In the genomic region with DNA sequence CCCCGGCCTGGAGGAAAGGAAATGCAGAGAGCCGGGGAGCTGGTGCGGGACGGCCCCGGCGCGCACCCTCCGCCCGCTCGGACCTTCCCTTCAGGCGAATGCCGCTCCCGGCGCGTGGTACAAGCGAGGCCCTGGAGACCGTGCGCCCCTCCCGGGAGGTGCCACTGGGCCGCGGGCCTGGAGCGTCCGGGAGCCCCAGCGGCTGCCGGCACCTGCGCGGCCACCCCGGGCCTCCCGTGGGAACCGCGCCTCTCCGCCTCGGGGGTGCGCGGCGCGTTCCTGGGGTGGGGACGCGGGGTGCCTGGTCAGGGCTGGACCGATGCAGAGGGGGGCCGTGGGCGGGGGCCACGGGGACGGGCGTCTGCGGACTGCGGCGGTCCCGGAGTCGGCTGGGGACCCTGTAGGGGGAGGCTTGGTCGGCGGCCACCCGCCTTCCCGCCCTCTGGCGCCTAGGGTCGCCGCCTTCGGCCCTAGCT, we compare ENCODE assay signal across 8 cellular contexts. TPM values are rescaled to one million over a fixed set of nuclear protein-coding genes. Genes with fewer than 3 reads are reported as not detected.
DNase-seq lines count a peak whose midpoint lies in the region; ATAC-seq, FAIRE-seq and TF ChIP-seq lines count a peak whose summit lies in the region.

No MANE protein-coding gene starts in this region.

- H3K27ac Mint-ChIP-seq in activated naive CD4-positive, alpha-beta T cell treated with anti-CD3 and anti-CD28 coated beads, Interleukin-2, amount 10 ng/mL, durations not matched to agents 7 days and 5 days: no peak overlapping the region

- peaks cover 98% of the 10 kb centered on the region for H3K27me3 Mint-ChIP-seq in activated naive CD4-positive, alpha-beta T cell treated with anti-CD3 and anti-CD28 coated beads, Interleukin-2, amount 10 ng/mL, durations not matched to agents 7 days and 5 days

- H3K36me3 Mint-ChIP-seq in activated naive CD4-positive, alpha-beta T cell treated with anti-CD3 and anti-CD28 coated beads, Interleukin-2, amount 10 ng/mL, durations not matched to agents 7 days and 5 days: no peaks in the 10 kb centered on the region

- H3K4me3 Mint-ChIP-seq in activated naive CD4-positive, alpha-beta T cell treated with anti-CD3 and anti-CD28 coated beads, Interleukin-2, amount 10 ng/mL, durations not matched to agents 7 days and 5 days: no peak overlapping the region

- intact Hi-C loops in lower leg skin (cut with DNase I; ENCODE audit: low total_unique reads): no loop called here

- 0 to 2% methylated on average over 3 to 8 of the region's 58 CpGs for WGBS in lower leg skin, 2 donors

- CTCF ChIA-PET in activated naive CD4-positive, alpha-beta T cell treated with anti-CD3 and anti-CD28 coated beads, Interleukin-2, amount 10 ng/mL, durations not matched to agents 7 days and 5 days (lab: Charles Lee): no interaction called here

- H3K9me3 Mint-ChIP-seq in activated naive CD4-positive, alpha-beta T cell treated with anti-CD3 and anti-CD28 coated beads, Interleukin-2, amount 10 ng/mL, durations not matched to agents 7 days and 5 days: no peaks in the 10 kb centered on the region

- no peak for TF ChIP-seq POLR2A in lower leg skin (IDR thresholded peaks at IDR 0.05)

- FAIRE-seq in urothelium cell line (lab: Jason Lieb, UNC): peak; percentile 40

- no peak for ATAC-seq in GM19351 (IDR thresholded peaks at IDR 0.05; ENCODE audit: unreplicated experiment)

- TF ChIP-seq CTCF in cardiac fibroblast (IDR thresholded peaks at IDR 0.05; ENCODE audit: low read depth, low read length) (no peak), lower leg skin (IDR thresholded peaks at IDR 0.05) (no peak)

- H3K4me3 ChIP-seq in cardiac fibroblast (replicated peaks in 1 of 2; ENCODE audit: low read depth in 2 of 2, low read length in 2 of 2) (peak overlapping the region; percentile 40 to 56), lower leg skin (ENCODE audit: low read depth, poor library complexity, severe bottlenecking) (peak overlapping the region; percentile 12)

- peak; percentile 20 for DNase-seq in activated naive CD4-positive, alpha-beta T cell treated with anti-CD3 and anti-CD28 coated beads, Interleukin-2, amount 10 ng/mL, durations not matched to agents 7 days and 5 days
- no peak for DNase-seq in activated naive CD4-positive, alpha-beta T cell (lab: John Stamatoyannopoulos, UW)
- DNase-seq in cardiac fibroblast (ENCODE audit: low read depth in 2 of 2) (no peak), lower leg skin (ENCODE audit: low spot score in 2 of 2) (peak in 1 of 2 donors; percentile 84), urothelium cell line (ENCODE audit: low spot score) (peak; percentile 32), NCI-H2107 treated with DMSO at 0.1 percent for 48 hours (lab: John Stamatoyannopoulos, UW; ENCODE audit: unreplicated experiment) (no peak), NOMO-1 treated with dmso at 0.1 percent for 144 hours (lab: John Stamatoyannopoulos, UW; ENCODE audit: unreplicated experiment) (no peak)

- H3K4me1 Mint-ChIP-seq in activated naive CD4-positive, alpha-beta T cell treated with anti-CD3 and anti-CD28 coated beads, Interleukin-2, amount 10 ng/mL, durations not matched to agents 7 days and 5 days: peaks cover 26% of the 10 kb centered on the region

RNA-seq across cellular contexts. Expression of a gene that starts 0.5 kb away (rescaled TPM):
- total RNA-seq in lower leg skin: 10 to 100 TPM; 11.2 to 36.4 (median 22.6) TPM

Comparison
In these comparisons a context has a peak if more than half of its experiments do, and no peak if none do; other contexts are left out.
1. DNase-seq: peak in activated naive CD4-positive, alpha-beta T cell treated with anti-CD3 and anti-CD28 coated beads, Interleukin-2, amount 10 ng/mL, durations not matched to agents 7 days and 5 days (single experiment) and urothelium cell line (single experiment); none in activated naive CD4-positive, alpha-beta T cell (0 of 4), cardiac fibroblast (0 of 2), NCI-H2107 treated with DMSO at 0.1 percent for 48 hours (single experiment) and NOMO-1 treated with dmso at 0.1 percent for 144 hours (single experiment).